In genomic region chr4:71659979-71660378, GRCh38 we compare ENCODE assay signal across 31 cellular contexts.
"Had no signal": no experiment of that assay in that cellular context is flagged by ENCODE, and none has a peak within 500 bp of the region (broad histone marks: within the 10 kb centered on the region; RNA-seq: fewer than 3 reads in every experiment).

No MANE protein-coding gene starts in this region.

- H3K4me3 ChIP-seq: left lung, lower lobe of right lung, neural progenitor cell, right atrium auricular region, right lobe of liver, skin epidermis, stomach, testis, thyroid gland, transverse colon, upper lobe of left lung had no signal

- H3K36me3 Mint-ChIP-seq: immature natural killer cell; mesothelial cell of epicardium; naive B cell; natural killer cell; neural progenitor cell; stimulated activated naive B cell treated with anti-CD40 and anti-IgM and Interleukin-4, amounts not matched to agents 10 μg/mL and 1 μg/mL and 100 μg/mL, for 72 hours had no signal

- H2AFZ ChIP-seq: neural progenitor cell, parathyroid adenoma had no signal

- H3K79me2 ChIP-seq: parathyroid adenoma had no signal

- H3K4me1 Mint-ChIP-seq: naive B cell; natural killer cell; stimulated activated naive B cell treated with anti-CD40 and anti-IgM and Interleukin-4, amounts not matched to agents 10 μg/mL and 1 μg/mL and 100 μg/mL, for 72 hours had no signal

- H3K27me3 ChIP-seq: left lung, neural progenitor cell, neutrophil, right atrium auricular region, right lobe of liver, stomach, testis, thyroid gland, transverse colon, upper lobe of left lung had no signal

- H3K4me3 Mint-ChIP-seq: immature natural killer cell; mesothelial cell of epicardium; naive B cell; natural killer cell; nephron progenitor cell; neural progenitor cell; stimulated activated naive B cell treated with anti-CD40 and anti-IgM and Interleukin-4, amounts not matched to agents 10 μg/mL and 1 μg/mL and 100 μg/mL, for 72 hours had no signal

- H3K9me3 Mint-ChIP-seq: mesothelial cell of epicardium; natural killer cell; nephron progenitor cell; stimulated activated naive B cell treated with anti-CD40 and anti-IgM and Interleukin-4, amounts not matched to agents 10 μg/mL and 1 μg/mL and 100 μg/mL, for 72 hours had no signal

- H3K9me3 ChIP-seq: left lung, lower lobe of right lung, neutrophil, right atrium auricular region, right lobe of liver, stomach, testis, thyroid gland, transverse colon, upper lobe of left lung had no signal

- H3K9ac ChIP-seq: neural progenitor cell, parathyroid adenoma had no signal

- FAIRE-seq: islet of Langerhans, kidney had no signal

- DNase-seq: hippocampal formation; immature natural killer cell; kidney; left colon; left lung; lower lobe of right lung; mammary epithelial cell; mesenchymal stem cell; naive B cell; natural killer cell; nephron progenitor cell; occipital lobe; right lobe of liver; stimulated activated CD4-positive, alpha-beta T cell treated with anti-CD3 and anti-CD28 coated beads, Interleukin-12 subunit alpha, Interleukin-12 subunit beta, amount 100 ng/mL, for 4 hours; stimulated activated CD4-positive, alpha-beta T cell treated with anti-CD3 and anti-CD28 coated beads, Interleukin-15, amount 100 ng/mL, for 24 hours; stimulated activated CD4-positive, alpha-beta T cell treated with anti-CD3 and anti-CD28 coated beads, Interleukin-2, amount 100 ng/mL, for 24 hours; stimulated activated CD4-positive, alpha-beta T cell treated with anti-CD3 and anti-CD28 coated beads, Interleukin-4, amount 100 ng/mL, for 1 hour; stimulated activated naive B cell treated with anti-CD40 and anti-IgM and Interleukin-4, amounts not matched to agents 10 μg/mL and 1 μg/mL and 100 μg/mL, for 72 hours; stimulated activated naive CD8-positive, alpha-beta T cell treated with anti-CD3 and anti-CD28 coated beads, Interleukin-15, Interleukin-2, amounts not matched to agents 100 U/mL and 50 U/mL, for 24 hours; stomach; testis; thyroid gland; transverse colon; upper lobe of left lung had no signal

- H3K27me3 Mint-ChIP-seq: stimulated activated naive B cell treated with anti-CD40 and anti-IgM and Interleukin-4, amounts not matched to agents 10 μg/mL and 1 μg/mL and 100 μg/mL, for 72 hours had no signal

- H3K4me1 ChIP-seq: left lung, lower lobe of right lung, neural progenitor cell, parathyroid adenoma, right atrium auricular region, stomach, testis, transverse colon, upper lobe of left lung had no signal

- H3K27ac Mint-ChIP-seq: immature natural killer cell; mesothelial cell of epicardium; naive B cell; natural killer cell; nephron progenitor cell; neural progenitor cell; stimulated activated naive B cell treated with anti-CD40 and anti-IgM and Interleukin-4, amounts not matched to agents 10 μg/mL and 1 μg/mL and 100 μg/mL, for 72 hours had no signal

- H3K27ac ChIP-seq: left lung, lower lobe of right lung, neural progenitor cell, neutrophil, parathyroid adenoma, right atrium auricular region, right lobe of liver, skin epidermis, stomach, testis, thyroid gland, transverse colon, upper lobe of left lung had no signal

- H3K4me2 ChIP-seq: neural progenitor cell had no signal

- H3K36me3 ChIP-seq: left lung, lower lobe of right lung, neural progenitor cell, neutrophil, right atrium auricular region, right lobe of liver, stomach, thyroid gland, transverse colon, upper lobe of left lung had no signal

- ATAC-seq: left colon; left lung; lower lobe of right lung; natural killer cell; right lobe of liver; stimulated activated naive B cell treated with anti-CD40 and anti-IgM and Interleukin-4, amounts not matched to agents 10 μg/mL and 1 μg/mL and 100 μg/mL, for 72 hours; stimulated activated naive CD8-positive, alpha-beta T cell treated with anti-CD3 and anti-CD28 coated beads, Interleukin-15, Interleukin-2, amounts not matched to agents 100 U/mL and 50 U/mL, for 24 hours had no signal
